ENCODE assay signal across 8 cellular contexts in the genomic region with DNA sequence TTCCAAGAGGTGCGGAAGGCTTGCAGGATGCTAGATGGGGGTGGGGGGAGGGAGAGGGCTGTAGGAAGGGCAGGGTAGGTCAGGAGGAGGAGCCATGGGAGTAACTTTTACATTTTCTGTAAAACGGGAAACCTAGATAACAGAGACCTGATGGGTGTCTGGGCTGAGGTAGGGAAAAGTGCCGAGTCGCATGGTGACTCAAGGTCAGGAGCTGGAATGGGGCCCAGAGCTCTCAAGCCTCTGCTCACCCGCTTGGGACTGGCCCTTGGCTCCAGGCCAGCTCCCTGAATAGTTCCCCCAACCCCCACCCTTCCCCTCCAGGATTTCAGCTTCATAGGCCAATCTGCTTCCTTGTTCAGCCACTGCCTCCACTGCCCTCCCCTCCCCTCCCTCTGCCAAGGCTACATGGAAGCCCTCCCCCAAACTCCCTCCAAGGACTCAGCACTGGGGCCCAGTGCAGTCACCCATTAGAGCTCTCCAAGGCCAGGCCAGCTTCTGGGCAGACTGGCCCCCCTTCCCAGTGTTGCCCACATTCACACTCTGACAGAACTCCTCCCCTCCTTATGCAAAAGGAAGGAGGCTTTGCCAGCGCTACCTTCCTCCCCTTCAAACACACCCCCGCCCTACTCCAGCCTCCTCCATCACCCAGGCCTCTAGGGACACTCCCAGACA. TPM values are rescaled to one million over a fixed set of nuclear protein-coding genes. Genes with fewer than 3 reads are reported as not detected.
DNase-seq lines count a peak whose midpoint lies in the region; ATAC-seq and TF ChIP-seq lines count a peak whose summit lies in the region.

No MANE protein-coding gene starts in this region.

- intact Hi-C loops in sigmoid colon (cut with DNase I) = no loop called here

- ATAC-seq in GM18868 (IDR thresholded peaks at IDR 0.05; ENCODE audit: unreplicated experiment) (no peak), HG02884 (IDR thresholded peaks at IDR 0.05; ENCODE audit: unreplicated experiment) (no peak)

- no peaks in the 10 kb centered on the region for H3K27me3 ChIP-seq in right atrium auricular region
- no peaks in the 10 kb centered on the region for H3K27me3 ChIP-seq in sigmoid colon

- WGBS in sigmoid colon, 2 donors = 13 to 36% methylated on average over 7 of the region's 7 CpGs

- H3K4me1 ChIP-seq in right atrium auricular region (peaks cover 0 to 59% of the 10 kb centered on the region in 2 donors), sigmoid colon (peaks cover 0 to 54% (median 49%) of the 10 kb centered on the region in 4 donors)

- H3K4me3 ChIP-seq in right atrium auricular region (no peak overlapping the region), sigmoid colon (no peak overlapping the region)

- H3K9me3 ChIP-seq in right atrium auricular region (no peaks in the 10 kb centered on the region), sigmoid colon (no peaks in the 10 kb centered on the region)

- H3K36me3 ChIP-seq in right atrium auricular region (no peaks in the 10 kb centered on the region), sigmoid colon (no peaks in the 10 kb centered on the region)

- DNase-seq in NCI-H1436 (lab: John Stamatoyannopoulos, UW) = peak; percentile 38
- DNase-seq in NCI-H1436 treated with DMSO at 0.1 percent for 48 hours (lab: John Stamatoyannopoulos, UW) = no peak
- DNase-seq in right atrium auricular region (ENCODE audit: low spot score) = peak; percentile 92
- DNase-seq in sigmoid colon = peak; percentile 97
- no peak for DNase-seq in NCI-H146 treated with DMSO at 0.1 percent for 48 hours (lab: John Stamatoyannopoulos, UW; ENCODE audit: unreplicated experiment)

- H3K27ac ChIP-seq in VCaP (0 out of 2 replicates have a peak overlapping the region, but pooled peaks have one; percentile 48), right atrium auricular region (peak overlapping the region; percentile 70 to 75), sigmoid colon (peak overlapping the region; percentile 74 to 83 (median 80))

- no peak for TF ChIP-seq POLR2A in sigmoid colon (IDR thresholded peaks at IDR 0.05)

- TF ChIP-seq CTCF in VCaP (conservative IDR thresholded peaks at IDR 0.05) (no peak), right atrium auricular region (IDR thresholded peaks at IDR 0.05) (no peak), sigmoid colon (IDR thresholded peaks at IDR 0.05) (no peak)

- peak in 1 of 4 donors; percentile 27 for TF ChIP-seq EP300 in sigmoid colon (IDR thresholded peaks at IDR 0.05)

RNA-seq across cellular contexts. Expression of a gene that starts 43.6 kb away (rescaled TPM):
- 100 to 1,000 TPM; 184 to 193 TPM for total RNA-seq in right atrium auricular region
- total RNA-seq in sigmoid colon = 100 to 1,000 TPM; 232 to 551 (median 473) TPM
- polyA plus RNA-seq in sigmoid colon = 100 to 1,000 TPM in 1 of 3 donors, 10 to 100 TPM in 2; 40.5 to 272 (median 64.9) TPM

RNA-seq across cellular contexts. Expression of a gene that starts 45.6 kb away (rescaled TPM):
- total RNA-seq in right atrium auricular region (not detected), sigmoid colon (not detected)
- polyA plus RNA-seq in sigmoid colon = not detected

Comparison
In these comparisons a context has a peak if more than half of its experiments do, and no peak if none do; other contexts are left out.
1. DNase-seq: peak in NCI-H1436 (single experiment), right atrium auricular region (single experiment) and sigmoid colon (single experiment); none in NCI-H1436 treated with DMSO at 0.1 percent for 48 hours (single experiment) and NCI-H146 treated with DMSO at 0.1 percent for 48 hours (single experiment).
2. Peak in every context shown above with its lines, with median percentiles within 50 percentile points of each other: H3K27ac ChIP-seq.